In genomic region chr2:10481055-10481665, GRCh38 we compare ENCODE assay signal across 1 cellular context.
TF ChIP-seq lines count a peak whose summit lies in the region.

No MANE protein-coding gene starts in this region.

TF ChIP-seq in H1, 55 proteins besides CTCF, POLR2A, EP300 and RAD21 (continued from another document):
- TF ChIP-seq NANOG (IDR thresholded peaks at IDR 0.05; ENCODE audit: insufficient read depth, low read depth, low read length, poor library complexity, severe bottlenecking) (no peak), TAF7 (optimal IDR thresholded peaks at IDR 0.05; ENCODE audit: borderline replicate concordance, low read depth, low read length) (no peak), HDAC2 (IDR thresholded peaks at IDR 0.05; ENCODE audit: borderline replicate concordance in 1 of 2, low read depth in 2 of 2, low read length in 2 of 2) (no peak)
